ENCODE assay signal across 8 cellular contexts in genomic region chr5:28344803-28345433, GRCh38.
DNase-seq lines count a peak whose midpoint lies in the region; ATAC-seq and TF ChIP-seq lines count a peak whose summit lies in the region.

No MANE protein-coding gene starts in this region.

- H3K36me3 ChIP-seq in hepatocyte (replicated peaks; ENCODE audit: insufficient read depth, low read depth): no peaks in the 10 kb centered on the region

- no peaks in the 10 kb centered on the region for H3K79me2 ChIP-seq in hepatocyte

- no peaks in the 10 kb centered on the region for H3K9me2 ChIP-seq in hepatocyte (replicated peaks; ENCODE audit: insufficient read depth)

- H3K27ac ChIP-seq in RWPE1: no peak overlapping the region
- H3K27ac ChIP-seq in hepatocyte: no peak overlapping the region

- H2AFZ ChIP-seq in hepatocyte: no peak overlapping the region

- no peak overlapping the region for H3K4me2 ChIP-seq in hepatocyte

- H3K4me3 ChIP-seq in hepatocyte: no peak overlapping the region

- no peaks in the 10 kb centered on the region for H3K27me3 ChIP-seq in hepatocyte

- no peaks in the 10 kb centered on the region for H3K9me3 ChIP-seq in hepatocyte (ENCODE audit: low read depth)

- peak; percentile 71 for DNase-seq in DMS153 (lab: John Stamatoyannopoulos, UW)
- peak; percentile 42 for DNase-seq in HS-5 (ENCODE audit: low read depth)
- peak; percentile 19 for DNase-seq in RWPE1 (ENCODE audit: low spot score)
- peak; percentile 74 for DNase-seq in hepatocyte (ENCODE audit: low spot score)
- no peak for DNase-seq in NCI-H1105 (lab: John Stamatoyannopoulos, UW)
- no peak for DNase-seq in NCI-H128 (lab: John Stamatoyannopoulos, UW; ENCODE audit: unreplicated experiment)

- H3K4me1 ChIP-seq in hepatocyte (ENCODE audit: insufficient read depth): no peaks in the 10 kb centered on the region

- 21% methylated on average over 5 of the region's 5 CpGs for WGBS in hepatocyte (ENCODE audit: low lambda C conversion rate, missing lambda C conversion rate)

- no peaks in the 10 kb centered on the region for H4K20me1 ChIP-seq in hepatocyte (ENCODE audit: insufficient read depth, poor library complexity, severe bottlenecking)

- POLR2A ChIA-PET in RWPE1 (lab: Yijun Ruan, JAX; ENCODE audit: low non-redundant PET): no interaction called here

- ATAC-seq in GM18498 (IDR thresholded peaks at IDR 0.05; ENCODE audit: unreplicated experiment): no peak
- ATAC-seq in GM18861 (IDR thresholded peaks at IDR 0.05; ENCODE audit: unreplicated experiment): no peak

- TF ChIP-seq CTCF in RWPE1 (conservative IDR thresholded peaks at IDR 0.05; ENCODE audit: low read depth): peak; percentile 53
- peak; percentile 63 for TF ChIP-seq CTCF in hepatocyte (IDR thresholded peaks at IDR 0.05; ENCODE audit: poor library complexity)

- CTCF ChIA-PET in RWPE1 (lab: Yijun Ruan, JAX): interaction anchor here (0.5 to 1.1 kb wide), 15 partner anchors 8 to 681 kb away, joined by 3 to 12 read pairs (median 3); no protein-coding TSS in a partner anchor

Comparison
In these comparisons a context has a peak if more than half of its experiments do, and no peak if none do; other contexts are left out.
1. DNase-seq: peak in DMS153 (single experiment), HS-5 (single experiment), RWPE1 (single experiment) and hepatocyte (single experiment); none in NCI-H1105 (single experiment) and NCI-H128 (single experiment).